Comparison of ENCODE assay signal across 9 cellular contexts in genomic region chr1:28602536-28603439, GRCh38. TPM values are rescaled to one million over a fixed set of nuclear protein-coding genes. Genes with fewer than 3 reads are reported as not detected.
DNase-seq lines count a peak whose midpoint lies in the region; ATAC-seq and TF ChIP-seq lines count a peak whose summit lies in the region.
"Had no signal": no experiment of that assay in that cellular context is flagged by ENCODE, and none has a peak within 500 bp of the region (broad histone marks: within the 10 kb centered on the region; RNA-seq: fewer than 3 reads in every experiment).

No MANE protein-coding gene starts in this region.

- H3K4me1 Mint-ChIP-seq in activated naive CD4-positive, alpha-beta T cell treated with anti-CD3 and anti-CD28 coated beads, Interleukin-2, amount 10 ng/mL, durations not matched to agents 7 days and 5 days: peaks cover 6% of the 10 kb centered on the region

- 69 to 73% (median 71%) methylated on average over 15 of the region's 15 CpGs for WGBS in heart left ventricle, 4 donors

- H3K9me3 Mint-ChIP-seq in activated naive CD4-positive, alpha-beta T cell treated with anti-CD3 and anti-CD28 coated beads, Interleukin-2, amount 10 ng/mL, durations not matched to agents 7 days and 5 days: no peaks in the 10 kb centered on the region

- TF ChIP-seq CTCF in GM12872 (IDR thresholded peaks at IDR 0.05; ENCODE audit: insufficient read depth, low read depth, low read length) (peak; percentile 72), heart left ventricle (IDR thresholded peaks at IDR 0.05) (peak; percentile 44 to 80 (median 62))

- H3K4me3 ChIP-seq in heart left ventricle: no peak overlapping the region

- no peaks in the 10 kb centered on the region for H3K27me3 ChIP-seq in heart left ventricle
- H3K27me3 ChIP-seq: neutrophil had no signal

- CTCF ChIA-PET in activated naive CD4-positive, alpha-beta T cell treated with anti-CD3 and anti-CD28 coated beads, Interleukin-2, amount 10 ng/mL, durations not matched to agents 7 days and 5 days (lab: Charles Lee): interaction anchor here (0.6 to 2.5 kb wide), 13 partner anchors 13 to 354 kb away, joined by 3 to 8 read pairs (median 3); no protein-coding TSS in a partner anchor

- H3K27me3 Mint-ChIP-seq in activated naive CD4-positive, alpha-beta T cell treated with anti-CD3 and anti-CD28 coated beads, Interleukin-2, amount 10 ng/mL, durations not matched to agents 7 days and 5 days: no peaks in the 10 kb centered on the region

- peak; percentile 43 to 71 for DNase-seq in AML-193 (lab: John Stamatoyannopoulos, UW)
- peak; percentile 59 for DNase-seq in NCI-H2196 treated with DMSO at 0.1 percent for 48 hours (lab: John Stamatoyannopoulos, UW; ENCODE audit: unreplicated experiment)
- DNase-seq in activated naive CD4-positive, alpha-beta T cell treated with anti-CD3 and anti-CD28 coated beads, Interleukin-2, amount 10 ng/mL, durations not matched to agents 7 days and 5 days: peak; percentile 52
- peak in 4 of 5 donors; percentile 40 to 70 (median 52) for DNase-seq in heart left ventricle
- peak; percentile 76 for DNase-seq in renal cortical epithelial cell (ENCODE audit: low read depth)

- TF ChIP-seq POLR2A in heart left ventricle (IDR thresholded peaks at IDR 0.05): no peak

- intact Hi-C loops in heart left ventricle (cut with DNase I): loop anchor here (1.0 to 10.0 kb wide), 11 partner anchors 84 to 354 kb away; partner anchors contain the start of gene SESN2 (in 1 of the 10)

- H3K4me3 Mint-ChIP-seq in activated naive CD4-positive, alpha-beta T cell treated with anti-CD3 and anti-CD28 coated beads, Interleukin-2, amount 10 ng/mL, durations not matched to agents 7 days and 5 days: no peak overlapping the region

- H3K36me3 Mint-ChIP-seq in activated naive CD4-positive, alpha-beta T cell treated with anti-CD3 and anti-CD28 coated beads, Interleukin-2, amount 10 ng/mL, durations not matched to agents 7 days and 5 days: peaks cover 28% of the 10 kb centered on the region

- peaks cover 0 to 57% (median 49%) of the 10 kb centered on the region in 9 donors for H3K36me3 ChIP-seq in heart left ventricle

- H3K4me1 ChIP-seq in heart left ventricle: peaks cover 0 to 14% (median 0%) of the 10 kb centered on the region in 12 donors

- H3K27ac Mint-ChIP-seq in activated naive CD4-positive, alpha-beta T cell treated with anti-CD3 and anti-CD28 coated beads, Interleukin-2, amount 10 ng/mL, durations not matched to agents 7 days and 5 days: no peak overlapping the region

- H3K9me3 ChIP-seq in heart left ventricle: no peaks in the 10 kb centered on the region
- H3K9me3 ChIP-seq: neutrophil had no signal

- peak overlapping the region in 3 of 12 donors; percentile 9 to 23 (median 20) for H3K27ac ChIP-seq in heart left ventricle
- H3K27ac ChIP-seq: neutrophil had no signal

- ATAC-seq in heart left ventricle (peak in 2 of 4 donors; percentile 77 to 84), HG02642 (IDR thresholded peaks at IDR 0.05; ENCODE audit: poor library complexity, unreplicated experiment) (no peak), GM19455 (IDR thresholded peaks at IDR 0.05; ENCODE audit: unreplicated experiment) (no peak)

RNA-seq across cellular contexts. Expression of gene RAB42, which starts 10.7 kb away (rescaled TPM):
- 10 to 100 TPM in 1 of 9 donors, 1 to 10 TPM in 4, under 1 TPM in 4; 0.49 to 13.1 (median 1.2) TPM for total RNA-seq in heart left ventricle
- under 1 TPM; 0.49 to 0.50 TPM for polyA plus RNA-seq in heart left ventricle
- 49.0 and 241 TPM in 2 replicates for total RNA-seq in renal cortical epithelial cell

RNA-seq across cellular contexts. Expression of gene TAF12, which starts 40.1 kb away (rescaled TPM):
- total RNA-seq in heart left ventricle (10 to 100 TPM; 18.3 to 38.5 (median 21.1) TPM), renal cortical epithelial cell (29.2 and 46.7 TPM in 2 replicates)
- polyA plus RNA-seq in heart left ventricle: 10 to 100 TPM; 29.0 to 35.7 TPM

RNA-seq across cellular contexts. Expression of gene RNU11, which starts 45.6 kb away (rescaled TPM):
- total RNA-seq in heart left ventricle: not detected
- not detected for polyA plus RNA-seq in heart left ventricle
- not detected in 2 replicates for total RNA-seq in renal cortical epithelial cell

RNA-seq across cellular contexts. Expression of gene TRNAU1AP, which starts 49.9 kb away (rescaled TPM):
- 10 to 100 TPM in 8 of 9 donors, 1 to 10 TPM in 1; 7.9 to 26.6 (median 15.5) TPM for total RNA-seq in heart left ventricle
- 10 to 100 TPM; 15.1 to 16.8 TPM for polyA plus RNA-seq in heart left ventricle
- 24.7 and 46.9 TPM in 2 replicates for total RNA-seq in renal cortical epithelial cell
